In the genomic region with DNA sequence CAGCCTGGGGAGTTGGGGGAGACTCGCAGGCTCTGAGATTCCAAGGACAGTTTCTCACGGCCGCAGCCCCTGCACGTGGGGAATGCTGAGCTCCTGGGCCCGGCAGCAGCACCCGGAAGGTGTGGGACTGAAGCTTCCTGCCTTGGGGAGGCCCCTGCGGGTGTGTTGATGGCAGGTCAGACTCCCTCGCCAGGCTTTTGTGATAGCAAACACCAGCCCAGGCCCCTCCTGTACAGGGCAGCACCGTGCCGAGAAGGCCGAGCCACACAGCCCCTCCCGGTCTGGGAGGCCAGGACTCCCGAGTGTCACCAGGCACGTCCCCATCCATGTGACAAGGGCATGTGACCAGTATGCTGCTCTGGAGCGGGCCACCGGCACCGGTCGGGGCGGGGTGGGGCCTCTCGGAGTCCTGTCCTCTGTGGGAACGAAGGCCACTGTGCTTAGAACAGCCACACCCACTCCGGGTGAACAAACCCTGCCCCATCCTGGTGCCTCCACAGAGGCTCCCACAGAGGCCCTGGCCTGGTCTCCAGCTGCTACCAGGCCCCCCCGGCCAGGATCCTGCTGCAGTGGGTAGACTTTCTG, we compare ENCODE assay signal across 1 cellular context.
A peak's percentile ranks its signal among the peaks of the same experiment; 100 is the strongest.
TF ChIP-seq lines count a peak whose summit lies in the region.

No MANE protein-coding gene starts in this region.

TF ChIP-seq in HepG2, 621 proteins besides CTCF, POLR2A, EP300 and RAD21 (continued from another document and continues in another):
- TF ChIP-seq, protein P1, sequence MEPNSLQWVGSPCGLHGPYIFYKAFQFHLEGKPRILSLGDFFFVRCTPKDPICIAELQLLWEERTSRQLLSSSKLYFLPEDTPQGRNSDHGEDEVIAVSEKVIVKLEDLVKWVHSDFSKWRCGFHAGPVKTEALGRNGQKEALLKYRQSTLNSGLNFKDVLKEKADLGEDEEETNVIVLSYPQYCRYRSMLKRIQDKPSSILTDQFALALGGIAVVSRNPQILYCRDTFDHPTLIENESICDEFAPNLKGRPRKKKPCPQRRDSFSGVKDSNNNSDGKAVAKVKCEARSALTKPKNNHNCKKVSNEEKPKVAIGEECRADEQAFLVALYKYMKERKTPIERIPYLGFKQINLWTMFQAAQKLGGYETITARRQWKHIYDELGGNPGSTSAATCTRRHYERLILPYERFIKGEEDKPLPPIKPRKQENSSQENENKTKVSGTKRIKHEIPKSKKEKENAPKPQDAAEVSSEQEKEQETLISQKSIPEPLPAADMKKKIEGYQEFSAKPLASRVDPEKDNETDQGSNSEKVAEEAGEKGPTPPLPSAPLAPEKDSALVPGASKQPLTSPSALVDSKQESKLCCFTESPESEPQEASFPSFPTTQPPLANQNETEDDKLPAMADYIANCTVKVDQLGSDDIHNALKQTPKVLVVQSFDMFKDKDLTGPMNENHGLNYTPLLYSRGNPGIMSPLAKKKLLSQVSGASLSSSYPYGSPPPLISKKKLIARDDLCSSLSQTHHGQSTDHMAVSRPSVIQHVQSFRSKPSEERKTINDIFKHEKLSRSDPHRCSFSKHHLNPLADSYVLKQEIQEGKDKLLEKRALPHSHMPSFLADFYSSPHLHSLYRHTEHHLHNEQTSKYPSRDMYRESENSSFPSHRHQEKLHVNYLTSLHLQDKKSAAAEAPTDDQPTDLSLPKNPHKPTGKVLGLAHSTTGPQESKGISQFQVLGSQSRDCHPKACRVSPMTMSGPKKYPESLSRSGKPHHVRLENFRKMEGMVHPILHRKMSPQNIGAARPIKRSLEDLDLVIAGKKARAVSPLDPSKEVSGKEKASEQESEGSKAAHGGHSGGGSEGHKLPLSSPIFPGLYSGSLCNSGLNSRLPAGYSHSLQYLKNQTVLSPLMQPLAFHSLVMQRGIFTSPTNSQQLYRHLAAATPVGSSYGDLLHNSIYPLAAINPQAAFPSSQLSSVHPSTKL (CRISPR knock-in tag; IDR thresholded peaks at IDR 0.05) = peak; percentile 84
- TF ChIP-seq ZNF720 (CRISPR knock-in tag; IDR thresholded peaks at IDR 0.05) (no peak), MED8 (CRISPR knock-in tag; IDR thresholded peaks at IDR 0.05; ENCODE audit: insufficient replicate concordance) (no peak), IRF2 (CRISPR knock-in tag; IDR thresholded peaks at IDR 0.05) (peak; percentile 88), CHD2 (IDR thresholded peaks at IDR 0.05; ENCODE audit: low read depth, low read length) (no peak), ZNF788 (CRISPR knock-in tag; IDR thresholded peaks at IDR 0.05; ENCODE audit: borderline replicate concordance) (peak; percentile 87), SMC3 (IDR thresholded peaks at IDR 0.05; ENCODE audit: low read length) (no peak), ZNF589 (CRISPR knock-in tag; conservative IDR thresholded peaks at IDR 0.05) (0 out of 2 replicates have a peak, but pooled peaks have one; percentile 69), FIP1L1 (IDR thresholded peaks at IDR 0.05; ENCODE audit: borderline replicate concordance, insufficient read depth, low read depth, low read length) (no peak), ZNF614 (CRISPR knock-in tag; IDR thresholded peaks at IDR 0.05; ENCODE audit: borderline replicate concordance) (peak; percentile 75; the same call in 1 of the 2 replicates), IKZF1 (IDR thresholded peaks at IDR 0.05) (no peak), ZNF317 (CRISPR knock-in tag; IDR thresholded peaks at IDR 0.05) (peak; percentile 65; the same call in 1 of the 2 replicates), ZNF773 (CRISPR knock-in tag; IDR thresholded peaks at IDR 0.05; ENCODE audit: borderline replicate concordance) (no peak), ZNF253 (CRISPR knock-in tag; IDR thresholded peaks at IDR 0.05; ENCODE audit: borderline replicate concordance) (no peak), ZNF17 (CRISPR knock-in tag; IDR thresholded peaks at IDR 0.05) (no peak), ZNF550 (CRISPR knock-in tag; IDR thresholded peaks at IDR 0.05; ENCODE audit: borderline replicate concordance) (no peak), RARG (CRISPR knock-in tag; IDR thresholded peaks at IDR 0.05; ENCODE audit: low read depth) (no peak), ZNF790 (CRISPR knock-in tag; IDR thresholded peaks at IDR 0.05; ENCODE audit: borderline replicate concordance) (no peak), ZNF24 (IDR thresholded peaks at IDR 0.05) (no peak), ONECUT2 (CRISPR knock-in tag; IDR thresholded peaks at IDR 0.05) (no peak), ZNF264 (CRISPR knock-in tag; IDR thresholded peaks at IDR 0.05) (peak; percentile 71; the same call in 1 of the 2 replicates), ZFP90 (CRISPR knock-in tag; IDR thresholded peaks at IDR 0.05; ENCODE audit: borderline replicate concordance) (0 out of 2 replicates have a peak, but pooled peaks have one; percentile 24), NFKB2 (CRISPR knock-in tag; IDR thresholded peaks at IDR 0.05; ENCODE audit: borderline replicate concordance) (peak; percentile 80; the same call in 1 of the 2 replicates), ZNF619 (CRISPR knock-in tag; IDR thresholded peaks at IDR 0.05) (no peak; the same call in 1 of the 2 replicates)
- TF ChIP-seq, protein P2, sequence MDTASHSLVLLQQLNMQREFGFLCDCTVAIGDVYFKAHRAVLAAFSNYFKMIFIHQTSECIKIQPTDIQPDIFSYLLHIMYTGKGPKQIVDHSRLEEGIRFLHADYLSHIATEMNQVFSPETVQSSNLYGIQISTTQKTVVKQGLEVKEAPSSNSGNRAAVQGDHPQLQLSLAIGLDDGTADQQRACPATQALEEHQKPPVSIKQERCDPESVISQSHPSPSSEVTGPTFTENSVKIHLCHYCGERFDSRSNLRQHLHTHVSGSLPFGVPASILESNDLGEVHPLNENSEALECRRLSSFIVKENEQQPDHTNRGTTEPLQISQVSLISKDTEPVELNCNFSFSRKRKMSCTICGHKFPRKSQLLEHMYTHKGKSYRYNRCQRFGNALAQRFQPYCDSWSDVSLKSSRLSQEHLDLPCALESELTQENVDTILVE (CRISPR knock-in tag; IDR thresholded peaks at IDR 0.05) = peak; percentile 77; the same call in 1 of the 2 replicates
- TF ChIP-seq, protein P3, sequence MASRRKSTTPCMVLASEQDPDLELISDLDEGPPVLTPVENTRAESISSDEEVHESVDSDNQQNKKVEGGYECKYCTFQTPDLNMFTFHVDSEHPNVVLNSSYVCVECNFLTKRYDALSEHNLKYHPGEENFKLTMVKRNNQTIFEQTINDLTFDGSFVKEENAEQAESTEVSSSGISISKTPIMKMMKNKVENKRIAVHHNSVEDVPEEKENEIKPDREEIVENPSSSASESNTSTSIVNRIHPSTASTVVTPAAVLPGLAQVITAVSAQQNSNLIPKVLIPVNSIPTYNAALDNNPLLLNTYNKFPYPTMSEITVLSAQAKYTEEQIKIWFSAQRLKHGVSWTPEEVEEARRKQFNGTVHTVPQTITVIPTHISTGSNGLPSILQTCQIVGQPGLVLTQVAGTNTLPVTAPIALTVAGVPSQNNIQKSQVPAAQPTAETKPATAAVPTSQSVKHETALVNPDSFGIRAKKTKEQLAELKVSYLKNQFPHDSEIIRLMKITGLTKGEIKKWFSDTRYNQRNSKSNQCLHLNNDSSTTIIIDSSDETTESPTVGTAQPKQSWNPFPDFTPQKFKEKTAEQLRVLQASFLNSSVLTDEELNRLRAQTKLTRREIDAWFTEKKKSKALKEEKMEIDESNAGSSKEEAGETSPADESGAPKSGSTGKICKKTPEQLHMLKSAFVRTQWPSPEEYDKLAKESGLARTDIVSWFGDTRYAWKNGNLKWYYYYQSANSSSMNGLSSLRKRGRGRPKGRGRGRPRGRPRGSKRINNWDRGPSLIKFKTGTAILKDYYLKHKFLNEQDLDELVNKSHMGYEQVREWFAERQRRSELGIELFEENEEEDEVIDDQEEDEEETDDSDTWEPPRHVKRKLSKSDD (CRISPR knock-in tag; IDR thresholded peaks at IDR 0.05; ENCODE audit: low read depth) = no peak
- TF ChIP-seq, protein P4, sequence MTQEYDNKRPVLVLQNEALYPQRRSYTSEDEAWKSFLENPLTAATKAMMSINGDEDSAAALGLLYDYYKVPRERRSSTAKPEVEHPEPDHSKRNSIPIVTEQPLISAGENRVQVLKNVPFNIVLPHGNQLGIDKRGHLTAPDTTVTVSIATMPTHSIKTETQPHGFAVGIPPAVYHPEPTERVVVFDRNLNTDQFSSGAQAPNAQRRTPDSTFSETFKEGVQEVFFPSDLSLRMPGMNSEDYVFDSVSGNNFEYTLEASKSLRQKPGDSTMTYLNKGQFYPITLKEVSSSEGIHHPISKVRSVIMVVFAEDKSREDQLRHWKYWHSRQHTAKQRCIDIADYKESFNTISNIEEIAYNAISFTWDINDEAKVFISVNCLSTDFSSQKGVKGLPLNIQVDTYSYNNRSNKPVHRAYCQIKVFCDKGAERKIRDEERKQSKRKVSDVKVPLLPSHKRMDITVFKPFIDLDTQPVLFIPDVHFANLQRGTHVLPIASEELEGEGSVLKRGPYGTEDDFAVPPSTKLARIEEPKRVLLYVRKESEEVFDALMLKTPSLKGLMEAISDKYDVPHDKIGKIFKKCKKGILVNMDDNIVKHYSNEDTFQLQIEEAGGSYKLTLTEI (CRISPR knock-in tag; conservative IDR thresholded peaks at IDR 0.05) = no peak
- TF ChIP-seq, protein P5, sequence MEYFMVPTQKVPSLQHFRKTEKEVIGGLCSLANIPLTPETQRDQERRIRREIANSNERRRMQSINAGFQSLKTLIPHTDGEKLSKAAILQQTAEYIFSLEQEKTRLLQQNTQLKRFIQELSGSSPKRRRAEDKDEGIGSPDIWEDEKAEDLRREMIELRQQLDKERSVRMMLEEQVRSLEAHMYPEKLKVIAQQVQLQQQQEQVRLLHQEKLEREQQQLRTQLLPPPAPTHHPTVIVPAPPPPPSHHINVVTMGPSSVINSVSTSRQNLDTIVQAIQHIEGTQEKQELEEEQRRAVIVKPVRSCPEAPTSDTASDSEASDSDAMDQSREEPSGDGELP (IDR thresholded peaks at IDR 0.05; ENCODE audit: borderline replicate concordance, low read depth) = peak; percentile 65; the same call in 1 of the 2 replicates
- TF ChIP-seq, protein P6, sequence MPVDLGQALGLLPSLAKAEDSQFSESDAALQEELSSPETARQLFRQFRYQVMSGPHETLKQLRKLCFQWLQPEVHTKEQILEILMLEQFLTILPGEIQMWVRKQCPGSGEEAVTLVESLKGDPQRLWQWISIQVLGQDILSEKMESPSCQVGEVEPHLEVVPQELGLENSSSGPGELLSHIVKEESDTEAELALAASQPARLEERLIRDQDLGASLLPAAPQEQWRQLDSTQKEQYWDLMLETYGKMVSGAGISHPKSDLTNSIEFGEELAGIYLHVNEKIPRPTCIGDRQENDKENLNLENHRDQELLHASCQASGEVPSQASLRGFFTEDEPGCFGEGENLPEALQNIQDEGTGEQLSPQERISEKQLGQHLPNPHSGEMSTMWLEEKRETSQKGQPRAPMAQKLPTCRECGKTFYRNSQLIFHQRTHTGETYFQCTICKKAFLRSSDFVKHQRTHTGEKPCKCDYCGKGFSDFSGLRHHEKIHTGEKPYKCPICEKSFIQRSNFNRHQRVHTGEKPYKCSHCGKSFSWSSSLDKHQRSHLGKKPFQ (CRISPR knock-in tag; IDR thresholded peaks at IDR 0.05; ENCODE audit: insufficient replicate concordance) = peak; percentile 88
- TF ChIP-seq, protein P7, sequence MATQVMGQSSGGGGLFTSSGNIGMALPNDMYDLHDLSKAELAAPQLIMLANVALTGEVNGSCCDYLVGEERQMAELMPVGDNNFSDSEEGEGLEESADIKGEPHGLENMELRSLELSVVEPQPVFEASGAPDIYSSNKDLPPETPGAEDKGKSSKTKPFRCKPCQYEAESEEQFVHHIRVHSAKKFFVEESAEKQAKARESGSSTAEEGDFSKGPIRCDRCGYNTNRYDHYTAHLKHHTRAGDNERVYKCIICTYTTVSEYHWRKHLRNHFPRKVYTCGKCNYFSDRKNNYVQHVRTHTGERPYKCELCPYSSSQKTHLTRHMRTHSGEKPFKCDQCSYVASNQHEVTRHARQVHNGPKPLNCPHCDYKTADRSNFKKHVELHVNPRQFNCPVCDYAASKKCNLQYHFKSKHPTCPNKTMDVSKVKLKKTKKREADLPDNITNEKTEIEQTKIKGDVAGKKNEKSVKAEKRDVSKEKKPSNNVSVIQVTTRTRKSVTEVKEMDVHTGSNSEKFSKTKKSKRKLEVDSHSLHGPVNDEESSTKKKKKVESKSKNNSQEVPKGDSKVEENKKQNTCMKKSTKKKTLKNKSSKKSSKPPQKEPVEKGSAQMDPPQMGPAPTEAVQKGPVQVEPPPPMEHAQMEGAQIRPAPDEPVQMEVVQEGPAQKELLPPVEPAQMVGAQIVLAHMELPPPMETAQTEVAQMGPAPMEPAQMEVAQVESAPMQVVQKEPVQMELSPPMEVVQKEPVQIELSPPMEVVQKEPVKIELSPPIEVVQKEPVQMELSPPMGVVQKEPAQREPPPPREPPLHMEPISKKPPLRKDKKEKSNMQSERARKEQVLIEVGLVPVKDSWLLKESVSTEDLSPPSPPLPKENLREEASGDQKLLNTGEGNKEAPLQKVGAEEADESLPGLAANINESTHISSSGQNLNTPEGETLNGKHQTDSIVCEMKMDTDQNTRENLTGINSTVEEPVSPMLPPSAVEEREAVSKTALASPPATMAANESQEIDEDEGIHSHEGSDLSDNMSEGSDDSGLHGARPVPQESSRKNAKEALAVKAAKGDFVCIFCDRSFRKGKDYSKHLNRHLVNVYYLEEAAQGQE (IDR thresholded peaks at IDR 0.05; ENCODE audit: borderline replicate concordance in 1 of 2, low read depth in 1 of 2, low read length in 2 of 2) = peak in 1 of 2 experiments; percentile 34; a peak in 1 of 4 replicates
